Comparison of ENCODE assay signal across 7 cellular contexts in the genomic region with DNA sequence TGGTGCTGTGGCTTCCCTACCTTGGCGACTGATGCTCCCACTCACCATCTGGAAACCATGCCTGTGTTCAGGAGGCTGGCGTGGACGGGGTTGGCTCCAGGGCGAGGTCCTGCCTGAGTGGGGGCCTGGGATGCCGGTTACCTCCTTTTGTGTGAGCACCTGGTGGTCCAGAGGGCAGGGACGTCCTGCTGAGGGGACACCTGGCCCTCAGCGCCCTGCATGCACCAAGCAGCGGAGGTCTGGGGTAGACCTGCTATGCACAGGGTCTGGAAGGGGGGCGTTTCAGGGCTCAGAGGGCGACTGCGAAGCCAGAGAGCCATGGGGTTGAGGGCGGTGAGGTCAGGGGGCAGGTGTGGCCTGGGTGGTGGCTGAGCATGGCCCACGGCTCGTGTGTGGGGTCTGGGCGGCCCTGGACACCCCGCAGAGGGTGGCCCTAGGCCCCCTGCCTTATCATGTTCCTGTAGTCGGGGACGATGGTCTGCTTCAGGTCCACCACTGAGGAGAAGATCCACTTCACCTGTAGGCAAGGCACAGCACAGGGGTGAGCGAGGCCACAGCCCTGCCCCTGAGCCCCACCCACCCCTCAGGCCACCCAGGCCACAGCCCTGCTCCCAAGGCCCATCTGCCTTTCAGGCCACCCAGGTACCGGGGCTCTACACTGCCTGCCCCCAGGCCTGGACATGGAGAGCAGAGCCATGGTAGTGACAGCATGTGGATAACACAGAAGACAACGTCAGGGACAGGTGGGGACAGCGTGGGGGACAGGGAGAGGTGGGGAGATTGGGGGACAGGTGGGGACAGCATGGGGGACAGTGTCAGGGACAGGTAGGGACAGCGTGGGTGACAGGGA.
A peak's percentile ranks its signal among the peaks of the same experiment; 100 is the strongest.
DNase-seq lines count a peak whose midpoint lies in the region; ATAC-seq and TF ChIP-seq lines count a peak whose summit lies in the region.
"Not testable (repeated sequence)": the region's sequence is repeated elsewhere in the genome, so short reads cannot be mapped to it uniquely, and the experiment has no call there.

No MANE protein-coding gene starts in this region.

- not testable (repeated sequence) for H4K8ac ChIP-seq in trophoblast cell (ENCODE audit: low read depth, low read length)

- H3K27ac ChIP-seq in gastroesophageal sphincter, result peak overlapping the region in 3 of 4 donors; percentile 19 to 81 (median 57)
- not testable (repeated sequence) for H3K27ac ChIP-seq in right cardiac atrium (ENCODE audit: low read length); trophoblast cell (ENCODE audit: low read depth, low read length)
- peak overlapping the region in 1 of 3 donors; percentile 77 for H3K27ac ChIP-seq in right lobe of liver
- peak overlapping the region; percentile 65 to 85 for H3K27ac ChIP-seq in thoracic aorta

- WGBS in gastroesophageal sphincter (ENCODE audit: low coverage in 1 of 2), 2 donors, result 62% methylated on average over 4 of the region's 23 CpGs; no CpG with 5 or more reads in 1 of the 2 donors
- 76% methylated on average over 23 of the region's 23 CpGs for WGBS in right cardiac atrium
- WGBS in right lobe of liver (ENCODE audit: insufficient coverage, low coverage, low lambda C conversion rate, missing lambda C conversion rate), result 61% methylated on average over 6 of the region's 23 CpGs
- WGBS in trophoblast cell (ENCODE audit: extremely low coverage, insufficient coverage, insufficient read length), result no CpG with 5 or more reads among the region's 23 CpGs

- not testable (repeated sequence) for H3K18ac ChIP-seq in trophoblast cell (ENCODE audit: low read length)

- not testable (repeated sequence) for H3K14ac ChIP-seq in trophoblast cell (ENCODE audit: low read length)

- not testable (repeated sequence) for H3K79me1 ChIP-seq in trophoblast cell (ENCODE audit: low read length)

- not testable (repeated sequence) for ATAC-seq in gastroesophageal sphincter; thoracic aorta (ENCODE audit: insufficient number of reproducible peaks, low FRiP score, low read depth)
- ATAC-seq in right cardiac atrium (peak; percentile 23 to 28), right lobe of liver (peak; percentile 17 to 36 (median 29))

- H2BK12ac ChIP-seq in trophoblast cell (ENCODE audit: low read length), result not testable (repeated sequence)

- peak; percentile 2 for DNase-seq in Ammon's horn (ENCODE audit: low spot score)
- peak; percentile 5 for DNase-seq in activated CD4-positive, alpha-beta T cell treated with anti-CD3 and anti-CD28 coated beads for 1 hour
- peak in 2 of 3 donors; percentile 24 to 48 for DNase-seq in right cardiac atrium
- peak in 2 of 3 donors; percentile 46 to 48 for DNase-seq in right lobe of liver
- DNase-seq in trophoblast cell; thoracic aorta (ENCODE audit: low spot score): not testable (repeated sequence)

- H3K4me1 ChIP-seq in gastroesophageal sphincter, result peaks cover 0 to 20% (median 0%) of the 10 kb centered on the region in 3 donors
- not testable (repeated sequence) for H3K4me1 ChIP-seq in right cardiac atrium (ENCODE audit: control insufficient read depth, insufficient read depth, low read length); right lobe of liver; trophoblast cell (ENCODE audit: control insufficient read depth in 1 of 2, insufficient read depth in 2 of 2, low read length in 2 of 2); thoracic aorta (ENCODE audit: control insufficient read depth in 1 of 2, low read depth in 2 of 2)

- not testable (repeated sequence) for H2BK120ac ChIP-seq in trophoblast cell (ENCODE audit: insufficient read depth, low read length, poor library complexity)

- H2AK5ac ChIP-seq in trophoblast cell (ENCODE audit: low read length), result not testable (repeated sequence)

- H3K79me2 ChIP-seq in trophoblast cell (ENCODE audit: control insufficient read depth, insufficient read depth, low read length, poor library complexity), result not testable (repeated sequence)

- not testable (repeated sequence) for H4K91ac ChIP-seq in trophoblast cell (ENCODE audit: low read depth, low read length)

- not testable (repeated sequence) for H2BK5ac ChIP-seq in trophoblast cell (ENCODE audit: low read depth, low read length, poor library complexity)

- not testable (repeated sequence) for TF ChIP-seq CTCF in gastroesophageal sphincter (IDR thresholded peaks at IDR 0.05); right lobe of liver (IDR thresholded peaks at IDR 0.05); thoracic aorta (IDR thresholded peaks at IDR 0.05)

- not testable (repeated sequence) for H3K4me3 ChIP-seq in gastroesophageal sphincter; right cardiac atrium (ENCODE audit: low read length); right lobe of liver; thoracic aorta
- peak overlapping the region; percentile 6 for H3K4me3 ChIP-seq in trophoblast cell (ENCODE audit: low read depth, low read length)

- H3K23ac ChIP-seq in trophoblast cell (ENCODE audit: low read length), result not testable (repeated sequence)

- H3K9me3 ChIP-seq in gastroesophageal sphincter; right cardiac atrium (ENCODE audit: control insufficient read depth, low read length); right lobe of liver; thoracic aorta: not testable (repeated sequence)
- H3K9me3 ChIP-seq in trophoblast cell (ENCODE audit: insufficient read depth, low read depth, low read length), result peaks cover 54% of the 10 kb centered on the region

- not testable (repeated sequence) for H2AFZ ChIP-seq in trophoblast cell (ENCODE audit: insufficient read depth, low read length, poor library complexity)

- not testable (repeated sequence) for H3K4ac ChIP-seq in trophoblast cell (ENCODE audit: low read depth, low read length)

- H3K36me3 ChIP-seq in gastroesophageal sphincter; right lobe of liver; trophoblast cell (ENCODE audit: control insufficient read depth in 1 of 2, insufficient read depth in 2 of 2, low read length in 2 of 2); thoracic aorta: not testable (repeated sequence)

- not testable (repeated sequence) for H4K12ac ChIP-seq in trophoblast cell (ENCODE audit: low read depth, low read length)

- TF ChIP-seq POLR2A in gastroesophageal sphincter (IDR thresholded peaks at IDR 0.05); right lobe of liver (IDR thresholded peaks at IDR 0.05): not testable (repeated sequence)

- not testable (repeated sequence) for H3K4me2 ChIP-seq in trophoblast cell (ENCODE audit: low read length)

- not testable (repeated sequence) for TF ChIP-seq EP300 in gastroesophageal sphincter (IDR thresholded peaks at IDR 0.05)

- not testable (repeated sequence) for H3K9ac ChIP-seq in trophoblast cell (ENCODE audit: low read length)

- intact Hi-C loops in right cardiac atrium (cut with DNase I); right lobe of liver (cut with DNase I): not testable (repeated sequence)

- H3K27me3 ChIP-seq in gastroesophageal sphincter; right cardiac atrium (ENCODE audit: control insufficient read depth, insufficient read depth); right lobe of liver; trophoblast cell (ENCODE audit: insufficient read depth, low read length); thoracic aorta (replicated peaks; ENCODE audit: insufficient read depth): not testable (repeated sequence)
